Comparison of ENCODE assay signal across 21 cellular contexts in the genomic region with DNA sequence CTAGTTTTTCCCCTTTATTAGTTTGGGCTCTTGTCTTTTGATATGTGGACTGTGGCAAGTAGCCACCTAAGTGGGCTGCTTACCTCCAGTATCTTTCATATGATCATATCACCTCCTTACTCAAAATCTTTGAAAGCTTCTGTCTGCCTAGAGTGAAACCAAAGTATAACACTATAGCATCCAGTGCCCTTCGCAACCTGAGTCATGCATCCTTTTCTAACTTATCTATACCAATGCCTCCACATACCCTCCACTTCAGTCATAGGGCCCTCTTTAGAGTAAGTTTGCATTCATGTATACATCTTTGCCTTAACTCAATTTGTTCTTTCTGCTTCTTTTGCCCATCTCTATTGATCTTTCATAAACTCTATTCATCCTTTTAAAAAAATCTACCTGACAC.
"Had no signal": no experiment of that assay in that cellular context is flagged by ENCODE, and none has a peak within 500 bp of the region (broad histone marks: within the 10 kb centered on the region; RNA-seq: fewer than 3 reads in every experiment).

No MANE protein-coding gene starts in this region.

- H3K4me2 ChIP-seq: smooth muscle cell had no signal

- FAIRE-seq: pancreas had no signal

- H3K36me3 Mint-ChIP-seq: naive B cell had no signal

- H3K9me3 ChIP-seq: heart left ventricle, pancreas, testis, tibial nerve had no signal

- H3K4me1 ChIP-seq: pancreas, testis had no signal

- H3K4me3 Mint-ChIP-seq: naive B cell; nephron; stimulated activated naive B cell treated with anti-CD40 and anti-IgM and Interleukin-4, amounts not matched to agents 10 μg/mL and 1 μg/mL and 100 μg/mL, for 72 hours; stimulated activated naive CD8-positive, alpha-beta T cell treated with anti-CD3 and anti-CD28 coated beads, Interleukin-15, amount 100 ng/mL, for 72 hours had no signal

- H3K27ac Mint-ChIP-seq: nephron; progenitor cell of endocrine pancreas; stimulated activated naive B cell treated with anti-CD40 and anti-IgM and Interleukin-4, amounts not matched to agents 10 μg/mL and 1 μg/mL and 100 μg/mL, for 72 hours; stimulated activated naive CD8-positive, alpha-beta T cell treated with anti-CD3 and anti-CD28 coated beads, Interleukin-15, amount 100 ng/mL, for 72 hours had no signal

- H3K27ac ChIP-seq: coronary artery, heart left ventricle, pancreas, testis, tibial nerve had no signal

- H3K36me3 ChIP-seq: heart left ventricle, pancreas, tibial nerve had no signal

- H3K27me3 ChIP-seq: heart left ventricle, pancreas, testis, tibial nerve had no signal

- H3K9me3 Mint-ChIP-seq: naive B cell; nephron; stimulated activated naive CD8-positive, alpha-beta T cell treated with anti-CD3 and anti-CD28 coated beads, Interleukin-15, amount 100 ng/mL, for 72 hours had no signal

- H3K4me3 ChIP-seq: coronary artery, heart left ventricle, pancreas, smooth muscle cell, testis, tibial nerve had no signal

- H3K4me1 Mint-ChIP-seq: nephron had no signal

- DNase-seq: effector CD8-positive, alpha-beta T cell; foreskin melanocyte; heart left ventricle; hippocampal formation; left colon; left ventricle myocardium superior; mesendoderm; naive B cell; occipital lobe; pancreas; right cardiac atrium; stimulated activated CD4-positive, alpha-beta T cell treated with anti-CD3 and anti-CD28 coated beads, Interleukin-4, amount 100 ng/mL, for 1 hour; stimulated activated CD8-positive, alpha-beta memory T cell treated with anti-CD3 and anti-CD28 coated beads, Interleukin-4, amount 100 ng/mL, for 48 hours; stimulated activated naive B cell treated with anti-CD40 and anti-IgM and Interleukin-4, amounts not matched to agents 10 μg/mL and 1 μg/mL and 100 μg/mL, for 72 hours; stimulated activated naive CD8-positive, alpha-beta T cell treated with anti-CD3 and anti-CD28 coated beads, Interleukin-15, amount 100 ng/mL, for 72 hours; testis had no signal

- ATAC-seq: heart left ventricle; left colon; left ventricle myocardium superior; pancreas; right cardiac atrium; stimulated activated naive CD8-positive, alpha-beta T cell treated with anti-CD3 and anti-CD28 coated beads, Interleukin-15, amount 100 ng/mL, for 72 hours had no signal
